In the genomic region with DNA sequence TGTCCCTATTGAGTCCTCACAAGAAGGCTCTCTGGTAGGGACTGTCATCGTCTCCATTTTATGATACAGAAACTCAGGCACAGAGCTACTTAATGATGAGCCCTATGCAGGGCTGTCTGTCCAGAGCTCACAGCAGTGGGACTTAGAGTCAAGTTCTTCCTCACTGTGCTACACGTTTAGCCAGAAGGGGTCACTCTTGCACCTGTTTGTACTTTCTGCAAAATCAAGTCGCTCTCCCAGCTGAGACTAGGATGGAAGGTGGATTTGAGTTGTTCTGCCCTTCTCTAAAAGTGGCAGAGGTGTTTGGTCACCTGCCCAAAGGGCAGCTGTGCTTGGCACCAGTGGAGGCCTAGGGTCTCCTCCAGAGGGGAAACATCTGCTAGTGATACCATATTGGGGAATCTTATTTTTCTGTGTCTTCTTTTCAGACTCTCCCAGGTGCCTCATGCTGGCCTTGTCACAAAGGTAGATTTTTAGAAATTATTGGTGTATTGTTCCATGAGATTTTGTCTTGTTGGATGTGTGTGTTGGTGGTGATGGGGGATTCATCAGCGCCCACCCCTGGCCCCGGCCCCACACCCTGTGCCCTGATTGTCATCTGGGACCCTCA, we compare ENCODE assay signal across 8 cellular contexts.
A peak's percentile ranks its signal among the peaks of the same experiment; 100 is the strongest.
DNase-seq lines count a peak whose midpoint lies in the region; ATAC-seq and TF ChIP-seq lines count a peak whose summit lies in the region.

No MANE protein-coding gene starts in this region.

- H3K9me3 ChIP-seq in HAP-1 (no peaks in the 10 kb centered on the region), thyroid gland (no peaks in the 10 kb centered on the region)

- H3K4me1 ChIP-seq in HAP-1 (no peaks in the 10 kb centered on the region), thyroid gland (no peaks in the 10 kb centered on the region)

- no peak for TF ChIP-seq POLR2A in thyroid gland (IDR thresholded peaks at IDR 0.05)

- ATAC-seq in GM18870 (IDR thresholded peaks at IDR 0.05; ENCODE audit: unreplicated experiment), result no peak

- peak in 4 of 6 experiments; percentile 46 to 69 (median 67) for TF ChIP-seq CTCF in thyroid gland (IDR thresholded peaks at IDR 0.05)

- DNase-seq in COLO668 (lab: John Stamatoyannopoulos, UW; ENCODE audit: unreplicated experiment) (peak; percentile 55), HAP-1 (ENCODE audit: low spot score in 2 of 2) (peak; percentile 24 to 74), NCI-H69 (lab: John Stamatoyannopoulos, UW) (peak; percentile 80), epithelial cell of prostate (ENCODE audit: low read depth, low spot score) (peak; percentile 54), myocyte (ENCODE audit: low read depth) (peak; percentile 81), thyroid gland (peak; percentile 61 to 67)
- DNase-seq in activated CD4-positive, alpha-beta T cell treated with anti-CD3 and anti-CD28 coated beads, Interleukin-2, amount 50 U/mL, for 4 hours, result peak; percentile 40 to 48

- H3K27ac ChIP-seq in epithelial cell of prostate (no peak overlapping the region), thyroid gland (no peak overlapping the region)

- 46 to 49% methylated on average over 5 of the region's 5 CpGs for WGBS in thyroid gland, 2 donors

- in situ Hi-C loops in HAP-1 (cut with MboI; ENCODE audit: low sequenced_read_pairs), result no loop called here

- H3K4me3 ChIP-seq in HAP-1, result no peak overlapping the region
- no peak overlapping the region for H3K4me3 ChIP-seq in thyroid gland (replicated peaks in 1 of 3)

- intact Hi-C loops in thyroid gland (cut with DNase I), result loop anchor here (10.0 kb wide), 1 partner anchor 380 kb away; no protein-coding TSS in a partner anchor

- H3K36me3 ChIP-seq in HAP-1 (replicated peaks) (no peaks in the 10 kb centered on the region; the same call in 1 of the 2 replicates), thyroid gland (no peaks in the 10 kb centered on the region)

- H3K27me3 ChIP-seq in HAP-1 (ENCODE audit: low read depth), result no peaks in the 10 kb centered on the region
- H3K27me3 ChIP-seq in thyroid gland, result no peaks in the 10 kb centered on the region
